9 cellular contexts compared by ENCODE assay signal in the genomic region with DNA sequence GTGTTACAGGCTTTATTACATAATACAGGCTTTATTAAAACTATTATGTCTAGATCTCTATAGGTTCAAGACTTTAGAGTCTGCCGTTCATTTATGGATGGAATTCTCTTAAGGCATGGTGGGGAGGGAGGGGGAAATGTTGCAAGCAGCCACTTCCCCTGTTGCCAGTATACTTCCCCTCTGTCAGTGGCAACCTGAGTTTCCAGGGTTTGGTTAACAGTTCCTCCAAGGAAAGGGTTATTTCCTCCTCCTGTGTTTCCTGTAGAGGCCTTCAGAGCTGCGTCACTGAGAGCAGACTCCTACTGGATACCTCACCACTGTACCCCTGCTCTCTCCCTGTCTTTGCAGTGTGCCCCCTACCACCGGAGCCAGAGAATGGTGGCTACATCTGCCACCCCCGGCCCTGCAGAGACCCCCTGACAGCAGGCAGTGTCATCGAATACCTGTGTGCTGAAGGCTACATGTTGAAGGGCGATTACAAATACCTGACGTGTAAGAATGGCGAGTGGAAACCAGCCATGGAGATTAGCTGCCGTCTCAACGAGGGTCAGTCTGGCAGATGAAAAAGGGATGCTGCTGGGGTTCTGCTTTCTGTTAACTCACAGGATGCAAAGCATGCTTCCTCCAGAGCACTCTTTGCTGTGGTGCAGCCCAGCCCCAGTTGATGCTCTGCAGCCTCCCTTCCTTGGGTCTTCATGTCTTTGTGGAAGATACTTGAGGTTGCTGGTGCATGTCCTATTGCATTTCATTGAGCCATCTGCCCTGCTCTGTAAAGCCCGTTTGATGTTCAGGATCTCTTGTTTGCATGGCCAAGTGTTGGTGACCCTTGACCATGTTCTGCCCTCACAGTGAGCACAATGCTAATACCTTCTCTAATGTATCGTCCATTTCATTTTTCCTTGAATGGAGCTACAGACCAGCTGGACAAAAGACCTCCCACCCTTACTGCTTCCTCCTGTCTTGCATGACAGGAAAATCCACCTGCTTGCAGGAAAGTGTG.
DNase-seq lines count a peak whose midpoint lies in the region; ATAC-seq and TF ChIP-seq lines count a peak whose summit lies in the region.
"Had no signal": no experiment of that assay in that cellular context is flagged by ENCODE, and none has a peak within 500 bp of the region (broad histone marks: within the 10 kb centered on the region; RNA-seq: fewer than 3 reads in every experiment).

No MANE protein-coding gene starts in this region.

- CTCF ChIA-PET in CD4-positive, alpha-beta T cell (lab: Charles Lee), result interaction anchor here (0.9 kb wide), 1 partner anchor 24 kb away, joined by 3 read pairs; no protein-coding TSS in a partner anchor

- peaks cover 63% of the 10 kb centered on the region for H3K4me1 Mint-ChIP-seq in CD4-positive, alpha-beta T cell (ENCODE audit: low read depth)
- H3K4me1 Mint-ChIP-seq in activated T-helper 1 cell treated with anti-CD3 and anti-CD28 coated beads, Interleukin-12 subunit alpha, Interleukin-12 subunit beta, Interleukin-2, Interleukin-4 antibody, amounts not matched to agents 30 ng/mL and 10 ng/mL and 1 ng/mL, durations not matched to agents 14 hours and 24 hours and 36 hours (ENCODE audit: low read depth), result peaks cover 92% of the 10 kb centered on the region

- no peak for TF ChIP-seq CTCF in CD4-positive, alpha-beta T cell (IDR thresholded peaks at IDR 0.05)
- TF ChIP-seq CTCF in mucosa of descending colon (IDR thresholded peaks at IDR 0.05), result no peak

- H3K27ac ChIP-seq in CD4-positive, alpha-beta T cell (ENCODE audit: low read depth, low read length), result no peak overlapping the region
- H3K27ac ChIP-seq in KOPT-K1 (ENCODE audit: low read depth, low read length, poor library complexity, severe bottlenecking), result peak overlapping the region; percentile 86

- H3K36me3 Mint-ChIP-seq in CD4-positive, alpha-beta T cell (ENCODE audit: low read depth), result peaks cover 57% of the 10 kb centered on the region
- H3K36me3 Mint-ChIP-seq in activated T-helper 1 cell treated with anti-CD3 and anti-CD28 coated beads, Interleukin-12 subunit alpha, Interleukin-12 subunit beta, Interleukin-2, Interleukin-4 antibody, amounts not matched to agents 30 ng/mL and 10 ng/mL and 1 ng/mL, durations not matched to agents 14 hours and 24 hours and 36 hours (ENCODE audit: low read depth), result peaks cover 57% of the 10 kb centered on the region

- H3K27ac Mint-ChIP-seq in CD4-positive, alpha-beta T cell, result peak overlapping the region; percentile 24
- H3K27ac Mint-ChIP-seq in activated T-helper 1 cell treated with anti-CD3 and anti-CD28 coated beads, Interleukin-12 subunit alpha, Interleukin-12 subunit beta, Interleukin-2, Interleukin-4 antibody, amounts not matched to agents 30 ng/mL and 10 ng/mL and 1 ng/mL, durations not matched to agents 14 hours and 24 hours and 36 hours, result peak overlapping the region; percentile 84

- no peak for DNase-seq in CD4-positive, alpha-beta T cell
- no peak for DNase-seq in activated T-helper 1 cell treated with anti-CD3 and anti-CD28 coated beads, Interleukin-12 subunit alpha, Interleukin-12 subunit beta, Interleukin-2, Interleukin-4 antibody, amounts not matched to agents 30 ng/mL and 10 ng/mL and 1 ng/mL, durations not matched to agents 14 hours and 24 hours and 36 hours (ENCODE audit: low spot score)
- DNase-seq in mucosa of descending colon (no peak), superior temporal gyrus (ENCODE audit: extremely low spot score) (no peak), NCI-H2029 (lab: John Stamatoyannopoulos, UW) (no peak), NCI-H226 (no peak)
- DNase-seq: DMS 273 treated with DMSO at 0.1 percent for 48 hours had no signal

- no peak overlapping the region for H3K4me3 Mint-ChIP-seq in CD4-positive, alpha-beta T cell
- H3K4me3 Mint-ChIP-seq in activated T-helper 1 cell treated with anti-CD3 and anti-CD28 coated beads, Interleukin-12 subunit alpha, Interleukin-12 subunit beta, Interleukin-2, Interleukin-4 antibody, amounts not matched to agents 30 ng/mL and 10 ng/mL and 1 ng/mL, durations not matched to agents 14 hours and 24 hours and 36 hours, result peak overlapping the region; percentile 64

- no peaks in the 10 kb centered on the region for H3K27me3 Mint-ChIP-seq in CD4-positive, alpha-beta T cell
- H3K27me3 Mint-ChIP-seq in activated T-helper 1 cell treated with anti-CD3 and anti-CD28 coated beads, Interleukin-12 subunit alpha, Interleukin-12 subunit beta, Interleukin-2, Interleukin-4 antibody, amounts not matched to agents 30 ng/mL and 10 ng/mL and 1 ng/mL, durations not matched to agents 14 hours and 24 hours and 36 hours (ENCODE audit: insufficient read depth), result no peaks in the 10 kb centered on the region

- H3K9me3 Mint-ChIP-seq in CD4-positive, alpha-beta T cell, result no peaks in the 10 kb centered on the region
- H3K9me3 Mint-ChIP-seq in activated T-helper 1 cell treated with anti-CD3 and anti-CD28 coated beads, Interleukin-12 subunit alpha, Interleukin-12 subunit beta, Interleukin-2, Interleukin-4 antibody, amounts not matched to agents 30 ng/mL and 10 ng/mL and 1 ng/mL, durations not matched to agents 14 hours and 24 hours and 36 hours, result no peaks in the 10 kb centered on the region

- peaks cover 9% of the 10 kb centered on the region for H3K4me1 ChIP-seq in mucosa of descending colon (ENCODE audit: low read depth)

- POLR2A ChIA-PET in CD4-positive, alpha-beta T cell (lab: Charles Lee), result interaction anchor here (1.2 kb wide), 1 partner anchor 91 kb away, joined by 3 read pairs; no protein-coding TSS in a partner anchor

- no peak for ATAC-seq in CD4-positive, alpha-beta T cell (ENCODE audit: poor library complexity)
- ATAC-seq in mucosa of descending colon, result peak; percentile 59
- no peak for ATAC-seq in GM19023 (IDR thresholded peaks at IDR 0.05; ENCODE audit: unreplicated experiment)

- H3K36me3 ChIP-seq in KOPT-K1 (ENCODE audit: insufficient read depth, low read length) (peaks cover 30% of the 10 kb centered on the region), mucosa of descending colon (ENCODE audit: low read depth) (no peaks in the 10 kb centered on the region)

- intact Hi-C loops in CD4-positive, alpha-beta T cell (cut with DNase I, micrococcal nuclease), result no loop called here
- intact Hi-C loops in activated T-helper 1 cell treated with anti-CD3 and anti-CD28 coated beads, Interleukin-12 subunit alpha, Interleukin-12 subunit beta, Interleukin-2, Interleukin-4 antibody, amounts not matched to agents 30 ng/mL and 10 ng/mL and 1 ng/mL, durations not matched to agents 14 hours and 24 hours and 36 hours (cut with micrococcal nuclease), result no loop called here
- intact Hi-C loops in mucosa of descending colon (cut with DNase I, micrococcal nuclease), result no loop called here

- no peaks in the 10 kb centered on the region for H3K9me3 ChIP-seq in CD4-positive, alpha-beta T cell (ENCODE audit: control insufficient read depth, low read length)
- H3K9me3 ChIP-seq in KOPT-K1 (ENCODE audit: insufficient read depth, low read length, poor library complexity, severe bottlenecking) (no peaks in the 10 kb centered on the region), mucosa of descending colon (no peaks in the 10 kb centered on the region)

- H3K27me3 ChIP-seq in CD4-positive, alpha-beta T cell (ENCODE audit: control insufficient read depth, insufficient read depth, low read length), result no peaks in the 10 kb centered on the region

- no peak overlapping the region for H3K4me3 ChIP-seq in mucosa of descending colon
